In the genomic region with DNA sequence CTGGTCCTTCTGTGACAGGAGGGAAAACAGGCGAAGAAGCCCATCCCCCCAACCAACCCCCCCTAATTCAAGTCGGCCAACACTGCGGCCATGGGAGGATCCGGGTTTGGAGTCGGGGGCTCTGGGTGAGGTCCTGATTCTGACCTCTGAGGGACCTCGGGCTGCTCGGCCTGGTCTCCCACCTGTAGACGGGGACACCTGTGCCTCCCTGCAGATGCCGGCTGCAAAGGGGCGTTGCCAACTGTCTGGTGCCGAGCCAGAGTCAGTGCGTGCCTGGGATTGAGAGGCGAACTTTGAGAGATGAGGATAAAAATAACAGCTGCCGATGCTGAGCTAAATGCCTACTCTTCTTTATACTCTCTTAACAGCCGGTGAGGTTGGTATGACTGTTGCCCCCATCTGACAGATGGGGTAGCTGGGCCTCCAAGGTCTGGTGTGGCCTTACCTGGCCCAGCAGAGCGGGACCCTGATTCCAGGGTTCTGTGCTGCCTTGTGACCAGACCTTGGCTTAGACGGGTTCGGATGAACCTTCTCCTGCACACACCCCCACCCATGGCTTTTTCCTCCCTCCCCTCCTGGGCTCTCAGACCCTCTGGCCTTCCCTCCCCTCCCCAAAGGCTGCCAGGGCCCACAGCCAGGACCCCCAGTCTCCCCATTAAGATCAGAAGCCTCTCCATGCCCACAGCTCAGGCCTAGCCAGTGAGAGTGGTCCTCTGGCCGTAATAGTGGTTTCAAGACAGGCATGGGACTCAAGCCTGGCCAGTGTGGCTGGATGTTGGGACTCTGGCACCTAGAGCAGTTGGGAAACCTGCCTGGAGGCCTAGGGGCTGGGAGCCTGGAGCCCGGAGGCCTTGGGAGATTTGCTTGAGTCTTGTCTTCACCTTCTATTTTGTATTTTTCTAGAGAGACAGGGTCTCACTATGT, we compare ENCODE assay signal across 7 cellular contexts. TPM values are rescaled to one million over a fixed set of nuclear protein-coding genes. Genes with fewer than 3 reads are reported as not detected.
DNase-seq lines count a peak whose midpoint lies in the region; TF ChIP-seq lines count a peak whose summit lies in the region.

No MANE protein-coding gene starts in this region.

- no peaks in the 10 kb centered on the region for H4K20me1 ChIP-seq in KMS-11 (ENCODE audit: insufficient read depth)

- H3K9me3 ChIP-seq in thyroid gland, result no peaks in the 10 kb centered on the region

- intact Hi-C loops in thyroid gland (cut with DNase I), result loop anchor here (10.0 kb wide), 1 partner anchor 151 kb away; no protein-coding TSS in a partner anchor

- CTCF ChIA-PET in GM10248 (lab: Yijun Ruan, JAX), result interaction anchor here (0.7 to 1.6 kb wide), 6 partner anchors 10 to 361 kb away, joined by 3 read pairs; no protein-coding TSS in a partner anchor

- no peaks in the 10 kb centered on the region for H3K79me2 ChIP-seq in KMS-11 (ENCODE audit: insufficient read depth, low read depth)

- peaks cover 31% of the 10 kb centered on the region for H3K4me1 ChIP-seq in KMS-11 (ENCODE audit: low read depth, poor library complexity, severe bottlenecking)
- peaks cover 7 to 16% of the 10 kb centered on the region in 2 donors for H3K4me1 ChIP-seq in thyroid gland

- TF ChIP-seq CTCF in KMS-11 (conservative IDR thresholded peaks at IDR 0.05; ENCODE audit: low read depth, low read length), result peak; percentile 55; the same call in 1 of the 2 replicates
- no peak for TF ChIP-seq CTCF in thyroid gland (IDR thresholded peaks at IDR 0.05)
- TF ChIP-seq CTCF in GM10248 (IDR thresholded peaks at IDR 0.05; ENCODE audit: control extremely low read depth, extremely low read depth, low read depth, missing control alignments), result no peak

- 37 to 41% methylated on average over 14 to 17 of the region's 20 CpGs for WGBS in thyroid gland, 2 donors

- DNase-seq in activated CD8-positive, alpha-beta memory T cell treated with anti-CD3 and anti-CD28 coated beads for 24 hours, result peak; percentile 47
- DNase-seq in iPS-NIHi7 (ENCODE audit: extremely low spot score) (peak; percentile 6), thyroid gland (peak; percentile 69), EL (no peak), GM10248 (ENCODE audit: extremely low spot score) (no peak), islet precursor cell (no peak)

- H3K27ac ChIP-seq in KMS-11, result peak overlapping the region; percentile 43; the same call in 1 of the 2 replicates
- no peak overlapping the region for H3K27ac ChIP-seq in thyroid gland

- H3K36me3 ChIP-seq in KMS-11 (ENCODE audit: insufficient read depth) (no peaks in the 10 kb centered on the region), thyroid gland (no peaks in the 10 kb centered on the region)

- no peak for TF ChIP-seq POLR2A in thyroid gland (IDR thresholded peaks at IDR 0.05)

- H3K9ac ChIP-seq in KMS-11, result peak overlapping the region; percentile 51; the same call in 1 of the 2 replicates

- H2AFZ ChIP-seq in KMS-11 (ENCODE audit: low read depth), result peak overlapping the region; percentile 99

- peak overlapping the region; percentile 96 for H3K4me2 ChIP-seq in KMS-11

- H3K4me3 ChIP-seq in KMS-11 (IDR thresholded peaks at IDR 0.05; ENCODE audit: insufficient read depth, low read depth, low read length) (no peak overlapping the region), thyroid gland (replicated peaks in 1 of 3) (no peak overlapping the region)

- H3K27me3 ChIP-seq in KMS-11 (ENCODE audit: insufficient read depth, low read depth) (no peaks in the 10 kb centered on the region), thyroid gland (no peaks in the 10 kb centered on the region)

- POLR2A ChIA-PET in GM10248 (lab: Yijun Ruan, JAX), result no interaction called here

RNA-seq across cellular contexts. Expression of a gene that starts 41.7 kb away (rescaled TPM):
- total RNA-seq in thyroid gland, result not detected

RNA-seq across cellular contexts. Expression of a gene that starts 54.5 kb away (rescaled TPM):
- total RNA-seq in thyroid gland, result 10 to 100 TPM in 2 of 4 donors, 1 to 10 TPM in 2; 7.5 to 14.4 (median 11.8) TPM

Comparison
In these comparisons a context has a peak if more than half of its experiments do, and no peak if none do; other contexts are left out.
1. DNase-seq: peak in activated CD8-positive, alpha-beta memory T cell treated with anti-CD3 and anti-CD28 coated beads for 24 hours (single experiment), iPS-NIHi7 (single experiment) and thyroid gland (2 of 2); none in EL (single experiment), GM10248 (single experiment) and islet precursor cell (single experiment).